ENCODE assay signal across 25 cellular contexts in genomic region chr5:34562791-34563190, GRCh38.
"Had no signal": no experiment of that assay in that cellular context is flagged by ENCODE, and none has a peak within 500 bp of the region (broad histone marks: within the 10 kb centered on the region; RNA-seq: fewer than 3 reads in every experiment).

No MANE protein-coding gene starts in this region.

- H3K9ac ChIP-seq: parathyroid adenoma had no signal

- H3K36me3 ChIP-seq: breast epithelium, gastroesophageal sphincter, left lung, sigmoid colon, stomach, thyroid gland, upper lobe of right lung had no signal

- H3K4me3 ChIP-seq: breast epithelium, gastroesophageal sphincter, hepatocyte, left lung, psoas muscle, sigmoid colon, smooth muscle cell, stomach, thyroid gland, upper lobe of right lung had no signal

- DNase-seq: activated CD4-positive, alpha-beta T cell treated with anti-CD3 and anti-CD28 coated beads for 36 hours; activated CD4-positive, CD25-positive, alpha-beta regulatory T cell; activated CD8-positive, alpha-beta memory T cell treated with anti-CD3 and anti-CD28 coated beads, Interleukin-2, amount 10 ng/mL, durations not matched to agents 7 days and 5 days; activated CD8-positive, alpha-beta T cell treated with anti-CD3 and anti-CD28 coated beads, Interleukin-2, amount 10 ng/mL, durations not matched to agents 7 days and 5 days; activated naive CD4-positive, alpha-beta T cell; activated T-cell treated with anti-CD3 and anti-CD28 coated beads for 4 hours; activated T-cell treated with anti-CD3 and anti-CD28 coated beads, Interleukin-2, amount 50 U/mL, for 72 hours; central memory CD4-positive, alpha-beta T cell; kidney; left lung; naive thymus-derived CD4-positive, alpha-beta T cell; psoas muscle; sigmoid colon; stimulated activated CD4-positive, alpha-beta T cell treated with anti-CD3 and anti-CD28 coated beads, Interleukin-15, amount 100 ng/mL, for 24 hours; stimulated activated CD4-positive, alpha-beta T cell treated with anti-CD3 and anti-CD28 coated beads, Interleukin-2, amount 100 ng/mL, for 24 hours; stimulated activated naive B cell treated with anti-CD40 and anti-IgM and Interleukin-4, amounts not matched to agents 10 μg/mL and 1 μg/mL and 100 μg/mL, for 72 hours; stomach; thyroid gland; upper lobe of right lung had no signal

- H2AFZ ChIP-seq: hepatocyte, parathyroid adenoma had no signal

- H3K4me1 Mint-ChIP-seq: activated CD4-positive, alpha-beta T cell treated with anti-CD3 and anti-CD28 coated beads for 36 hours; activated CD8-positive, alpha-beta memory T cell treated with anti-CD3 and anti-CD28 coated beads, Interleukin-2, amount 10 ng/mL, durations not matched to agents 7 days and 5 days; naive thymus-derived CD4-positive, alpha-beta T cell; stimulated activated naive B cell treated with anti-CD40 and anti-IgM and Interleukin-4, amounts not matched to agents 10 μg/mL and 1 μg/mL and 100 μg/mL, for 72 hours had no signal

- H3K36me3 Mint-ChIP-seq: activated CD8-positive, alpha-beta memory T cell treated with anti-CD3 and anti-CD28 coated beads, Interleukin-2, amount 10 ng/mL, durations not matched to agents 7 days and 5 days; activated naive CD4-positive, alpha-beta T cell treated with anti-CD3 and anti-CD28 coated beads, Interleukin-2, amount 50 U/mL, for 72 hours; naive thymus-derived CD4-positive, alpha-beta T cell; stimulated activated naive B cell treated with anti-CD40 and anti-IgM and Interleukin-4, amounts not matched to agents 10 μg/mL and 1 μg/mL and 100 μg/mL, for 72 hours had no signal

- H3K27me3 ChIP-seq: breast epithelium, gastroesophageal sphincter, hepatocyte, left lung, sigmoid colon, stomach, thyroid gland, upper lobe of right lung had no signal

- H3K27me3 Mint-ChIP-seq: stimulated activated naive B cell treated with anti-CD40 and anti-IgM and Interleukin-4, amounts not matched to agents 10 μg/mL and 1 μg/mL and 100 μg/mL, for 72 hours had no signal

- H3K79me2 ChIP-seq: hepatocyte, parathyroid adenoma had no signal

- H3K9me3 ChIP-seq: breast epithelium, gastroesophageal sphincter, left lung, psoas muscle, sigmoid colon, stomach, thyroid gland, upper lobe of right lung had no signal

- ATAC-seq: activated CD4-positive, alpha-beta T cell treated with anti-CD3 and anti-CD28 coated beads for 36 hours; activated CD8-positive, alpha-beta memory T cell treated with anti-CD3 and anti-CD28 coated beads, Interleukin-2, amount 10 ng/mL, durations not matched to agents 7 days and 5 days; activated CD8-positive, alpha-beta T cell treated with anti-CD3 and anti-CD28 coated beads, Interleukin-2, amount 10 ng/mL, durations not matched to agents 7 days and 5 days; activated naive CD4-positive, alpha-beta T cell treated with anti-CD3 and anti-CD28 coated beads, Interleukin-2, amount 50 U/mL, for 72 hours; activated T-cell treated with anti-CD3 and anti-CD28 coated beads, Interleukin-2, amount 50 U/mL, for 72 hours; gastroesophageal sphincter; left lung; naive thymus-derived CD4-positive, alpha-beta T cell; psoas muscle; stimulated activated naive B cell treated with anti-CD40 and anti-IgM and Interleukin-4, amounts not matched to agents 10 μg/mL and 1 μg/mL and 100 μg/mL, for 72 hours; upper lobe of right lung had no signal

- H3K4me3 Mint-ChIP-seq: activated CD4-positive, alpha-beta T cell treated with anti-CD3 and anti-CD28 coated beads for 36 hours; activated CD8-positive, alpha-beta memory T cell treated with anti-CD3 and anti-CD28 coated beads, Interleukin-2, amount 10 ng/mL, durations not matched to agents 7 days and 5 days; activated CD8-positive, alpha-beta T cell treated with anti-CD3 and anti-CD28 coated beads, Interleukin-2, amount 10 ng/mL, durations not matched to agents 7 days and 5 days; activated T-cell treated with anti-CD3 and anti-CD28 coated beads, Interleukin-2, amount 50 U/mL, for 72 hours; naive thymus-derived CD4-positive, alpha-beta T cell; stimulated activated naive B cell treated with anti-CD40 and anti-IgM and Interleukin-4, amounts not matched to agents 10 μg/mL and 1 μg/mL and 100 μg/mL, for 72 hours had no signal

- H3K27ac ChIP-seq: breast epithelium, gastroesophageal sphincter, hepatocyte, left lung, parathyroid adenoma, psoas muscle, sigmoid colon, thyroid gland, upper lobe of right lung had no signal

- H3K9me3 Mint-ChIP-seq: activated naive CD4-positive, alpha-beta T cell treated with anti-CD3 and anti-CD28 coated beads, Interleukin-2, amount 50 U/mL, for 72 hours; activated T-cell treated with anti-CD3 and anti-CD28 coated beads, Interleukin-2, amount 50 U/mL, for 72 hours; naive thymus-derived CD4-positive, alpha-beta T cell; stimulated activated naive B cell treated with anti-CD40 and anti-IgM and Interleukin-4, amounts not matched to agents 10 μg/mL and 1 μg/mL and 100 μg/mL, for 72 hours had no signal

- H3K27ac Mint-ChIP-seq: activated CD4-positive, alpha-beta T cell treated with anti-CD3 and anti-CD28 coated beads for 36 hours; activated CD8-positive, alpha-beta memory T cell treated with anti-CD3 and anti-CD28 coated beads, Interleukin-2, amount 10 ng/mL, durations not matched to agents 7 days and 5 days; activated CD8-positive, alpha-beta T cell treated with anti-CD3 and anti-CD28 coated beads, Interleukin-2, amount 10 ng/mL, durations not matched to agents 7 days and 5 days; activated naive CD4-positive, alpha-beta T cell treated with anti-CD3 and anti-CD28 coated beads, Interleukin-2, amount 50 U/mL, for 72 hours; activated T-cell treated with anti-CD3 and anti-CD28 coated beads, Interleukin-2, amount 50 U/mL, for 72 hours; naive thymus-derived CD4-positive, alpha-beta T cell; stimulated activated naive B cell treated with anti-CD40 and anti-IgM and Interleukin-4, amounts not matched to agents 10 μg/mL and 1 μg/mL and 100 μg/mL, for 72 hours had no signal

- H3K4me1 ChIP-seq: breast epithelium, left lung, parathyroid adenoma, psoas muscle, upper lobe of right lung had no signal

- H3K4me2 ChIP-seq: hepatocyte, smooth muscle cell had no signal
